ENCODE assay signal across 14 cellular contexts in genomic region chr21:42592156-42592820, GRCh38.
"Had no signal": no experiment of that assay in that cellular context is flagged by ENCODE, and none has a peak within 500 bp of the region (broad histone marks: within the 10 kb centered on the region; RNA-seq: fewer than 3 reads in every experiment).

No MANE protein-coding gene starts in this region.

- H3K4me3 Mint-ChIP-seq: activated CD4-positive, alpha-beta T cell treated with anti-CD3 and anti-CD28 coated beads for 36 hours; activated naive CD8-positive, alpha-beta T cell; natural killer cell had no signal

- DNase-seq: activated CD4-positive, alpha-beta T cell treated with anti-CD3 and anti-CD28 coated beads for 36 hours; activated gamma-delta T cell; activated T-cell treated with anti-CD3 and anti-CD28 coated beads, Interleukin-2, amount 50 U/mL, for 1 hour; esophagus squamous epithelium; foreskin fibroblast; left colon; natural killer cell; stimulated activated CD4-positive, alpha-beta T cell treated with anti-CD3 and anti-CD28 coated beads, Interleukin-15, amount 100 ng/mL, for 24 hours; stimulated activated CD4-positive, alpha-beta T cell treated with anti-CD3 and anti-CD28 coated beads, Interleukin-4, amount 100 ng/mL, for 4 hours; T1000; WERI-Rb-1 had no signal

- H3K27me3 Mint-ChIP-seq: activated naive CD8-positive, alpha-beta T cell had no signal

- H3K27ac ChIP-seq: breast epithelium, dorsolateral prefrontal cortex, esophagus squamous epithelium had no signal

- H3K4me1 ChIP-seq: breast epithelium had no signal

- H3K9me3 ChIP-seq: breast epithelium, esophagus squamous epithelium had no signal

- H3K36me3 ChIP-seq: breast epithelium, esophagus squamous epithelium, WERI-Rb-1 had no signal

- H3K36me3 Mint-ChIP-seq: activated naive CD8-positive, alpha-beta T cell; natural killer cell had no signal

- H3K9me3 Mint-ChIP-seq: natural killer cell had no signal

- H3K27ac Mint-ChIP-seq: activated CD4-positive, alpha-beta T cell treated with anti-CD3 and anti-CD28 coated beads for 36 hours; activated naive CD8-positive, alpha-beta T cell; natural killer cell had no signal

- H3K27me3 ChIP-seq: breast epithelium, dorsolateral prefrontal cortex had no signal
